Comparison of ENCODE assay signal across 29 cellular contexts in the genomic region with DNA sequence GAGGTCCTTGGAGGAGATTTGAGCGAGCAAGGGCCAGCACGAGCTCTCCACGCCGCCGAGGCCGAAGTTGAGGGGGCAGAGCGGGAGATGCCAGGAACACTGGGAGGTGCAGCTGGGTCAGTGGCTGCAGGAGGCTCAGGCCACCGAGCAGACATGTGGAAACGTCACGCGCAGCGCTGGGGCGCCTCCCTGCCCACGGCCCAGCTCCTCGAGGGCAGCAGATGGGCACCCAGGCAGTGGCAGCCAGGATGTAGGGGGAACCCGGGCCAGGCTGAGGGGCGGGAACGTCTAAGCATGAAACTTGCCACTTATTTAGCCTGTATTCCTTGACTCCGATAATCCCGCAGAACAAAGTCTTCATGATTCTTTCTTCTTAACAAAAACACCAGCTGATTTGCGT.
"Had no signal": no experiment of that assay in that cellular context is flagged by ENCODE, and none has a peak within 500 bp of the region (broad histone marks: within the 10 kb centered on the region; RNA-seq: fewer than 3 reads in every experiment).

No MANE protein-coding gene starts in this region.

- DNase-seq: hypothalamus; immature natural killer cell; kidney; left colon; left lung; lower lobe of right lung; mammary epithelial cell; mesendoderm; naive B cell; occipital lobe; right lobe of liver; stimulated activated CD4-positive, alpha-beta T cell treated with anti-CD3 and anti-CD28 coated beads, Interleukin-1b, Interleukin-23, amount 100 ng/mL, for 48 hours; stimulated activated CD4-positive, alpha-beta T cell treated with anti-CD3 and anti-CD28 coated beads, Interleukin-2, amount 100 ng/mL, for 48 hours; stimulated activated CD4-positive, alpha-beta T cell treated with anti-CD3 and anti-CD28 coated beads, Interleukin-4, amount 100 ng/mL, for 4 hours; stimulated activated CD8-positive, alpha-beta memory T cell treated with anti-CD3 and anti-CD28 coated beads, Interleukin-4, amount 100 ng/mL, for 48 hours; stimulated activated naive CD4-positive, alpha-beta T cell treated with Interleukin-2 at 50 U/mL for 16 hours; stimulated activated naive CD8-positive, alpha-beta T cell treated with anti-CD3 and anti-CD28 coated beads, Interleukin-15, amount 100 ng/mL, for 72 hours; substantia nigra; uterus had no signal

- H3K27me3 ChIP-seq: left lung, right atrium auricular region, right lobe of liver, tibial nerve, uterus had no signal

- H3K36me3 ChIP-seq: left lung, lower lobe of right lung, neutrophil, right atrium auricular region, right lobe of liver, tibial nerve, uterus had no signal

- H3K4me1 Mint-ChIP-seq: immature natural killer cell; mesothelial cell of epicardium; naive B cell; stimulated activated naive CD8-positive, alpha-beta T cell treated with anti-CD3 and anti-CD28 coated beads, Interleukin-15, amount 100 ng/mL, for 72 hours had no signal

- H3K4me3 Mint-ChIP-seq: immature natural killer cell; mesothelial cell of epicardium; naive B cell; natural killer cell treated with Interleukin-12 subunit alpha and Interleukin-12 subunit beta and Interleukin-15 and Interleukin-18, amount 100 ng/mL, for 72 hours; stimulated activated memory B cell treated with anti-CD40 and anti-IgM and Interleukin-4, amounts not matched to agents 10 μg/mL and 1 μg/mL and 100 μg/mL, for 72 hours; stimulated activated naive CD8-positive, alpha-beta T cell treated with anti-CD3 and anti-CD28 coated beads, Interleukin-15, amount 100 ng/mL, for 72 hours; type B pancreatic cell had no signal

- ATAC-seq: left colon; left lung; natural killer cell treated with Interleukin-12 subunit alpha and Interleukin-12 subunit beta and Interleukin-15 and Interleukin-18, amount 100 ng/mL, for 72 hours; right lobe of liver; stimulated activated memory B cell treated with anti-CD40 and anti-IgM and Interleukin-4, amounts not matched to agents 10 μg/mL and 1 μg/mL and 100 μg/mL, for 72 hours; stimulated activated naive CD8-positive, alpha-beta T cell treated with anti-CD3 and anti-CD28 coated beads, Interleukin-15, amount 100 ng/mL, for 72 hours had no signal

- H3K27ac ChIP-seq: left lung, lower lobe of right lung, neutrophil, parathyroid adenoma, right atrium auricular region, right lobe of liver, tibial nerve, uterus had no signal

- H3K4me1 ChIP-seq: left lung, lower lobe of right lung, parathyroid adenoma, right atrium auricular region, right lobe of liver, tibial nerve, uterus had no signal

- H3K9ac ChIP-seq: parathyroid adenoma had no signal

- H3K4me3 ChIP-seq: left lung, lower lobe of right lung, right atrium auricular region, right lobe of liver, smooth muscle cell, tibial nerve, uterus had no signal

- H3K36me3 Mint-ChIP-seq: immature natural killer cell; mesothelial cell of epicardium; naive B cell; natural killer cell treated with Interleukin-12 subunit alpha and Interleukin-12 subunit beta and Interleukin-15 and Interleukin-18, amount 100 ng/mL, for 72 hours; stimulated activated memory B cell treated with anti-CD40 and anti-IgM and Interleukin-4, amounts not matched to agents 10 μg/mL and 1 μg/mL and 100 μg/mL, for 72 hours; type B pancreatic cell had no signal

- H3K9me3 Mint-ChIP-seq: immature natural killer cell; mesothelial cell of epicardium; naive B cell; natural killer cell treated with Interleukin-12 subunit alpha and Interleukin-12 subunit beta and Interleukin-15 and Interleukin-18, amount 100 ng/mL, for 72 hours; stimulated activated memory B cell treated with anti-CD40 and anti-IgM and Interleukin-4, amounts not matched to agents 10 μg/mL and 1 μg/mL and 100 μg/mL, for 72 hours; stimulated activated naive CD8-positive, alpha-beta T cell treated with anti-CD3 and anti-CD28 coated beads, Interleukin-15, amount 100 ng/mL, for 72 hours; type B pancreatic cell had no signal

- H3K79me2 ChIP-seq: parathyroid adenoma had no signal

- H3K9me3 ChIP-seq: left lung, lower lobe of right lung, neutrophil, right atrium auricular region, right lobe of liver, tibial nerve, uterus had no signal

- H2AFZ ChIP-seq: parathyroid adenoma had no signal

- H3K27ac Mint-ChIP-seq: immature natural killer cell; mesothelial cell of epicardium; naive B cell; natural killer cell treated with Interleukin-12 subunit alpha and Interleukin-12 subunit beta and Interleukin-15 and Interleukin-18, amount 100 ng/mL, for 72 hours; progenitor cell of endocrine pancreas; stimulated activated memory B cell treated with anti-CD40 and anti-IgM and Interleukin-4, amounts not matched to agents 10 μg/mL and 1 μg/mL and 100 μg/mL, for 72 hours; stimulated activated naive CD8-positive, alpha-beta T cell treated with anti-CD3 and anti-CD28 coated beads, Interleukin-15, amount 100 ng/mL, for 72 hours; type B pancreatic cell had no signal

- H3K4me2 ChIP-seq: smooth muscle cell had no signal
